Comparison of ENCODE assay signal across 11 cellular contexts in genomic region chr1:162530318-162530984, GRCh38. TPM values are rescaled to one million over a fixed set of nuclear protein-coding genes. Genes with fewer than 3 reads are reported as not detected.
DNase-seq lines count a peak whose midpoint lies in the region; ATAC-seq, FAIRE-seq and TF ChIP-seq lines count a peak whose summit lies in the region.
"Had no signal": no experiment of that assay in that cellular context is flagged by ENCODE, and none has a peak within 500 bp of the region (broad histone marks: within the 10 kb centered on the region; RNA-seq: fewer than 3 reads in every experiment).

No MANE protein-coding gene starts in this region.

- H2BK120ac ChIP-seq in H1 (replicated peaks; ENCODE audit: low read depth, low read length): no peak overlapping the region

- H2AFZ ChIP-seq in H1 (ENCODE audit: low read length) (no peak overlapping the region), osteoblast (ENCODE audit: low read length) (no peak overlapping the region)

- peak; percentile 25 for DNase-seq in GM12892 (ENCODE audit: insufficient read length)
- DNase-seq in H1 (ENCODE audit: low read depth in 1 of 2, low spot score in 2 of 2): peak; percentile 43 to 56
- DNase-seq in NCI-H1105 treated with DMSO at 0.1 percent for 48 hours (lab: John Stamatoyannopoulos, UW): no peak
- no peak for DNase-seq in osteoblast (ENCODE audit: insufficient read length, low spot score, missing footprints)
- no peak for DNase-seq in NCI-H2227 (lab: John Stamatoyannopoulos, UW; ENCODE audit: unreplicated experiment)
- no peak for DNase-seq in heart right ventricle
- DNase-seq: activated CD8-positive, alpha-beta memory T cell treated with anti-CD3 and anti-CD28 coated beads, Interleukin-2, amount 50 U/mL, for 48 hours; NCI-H1092 treated with DMSO at 0.1 percent for 48 hours; retina had no signal

- H3K79me1 ChIP-seq in H1 (ENCODE audit: low read depth, low read length): no peaks in the 10 kb centered on the region

- H3K18ac ChIP-seq in H1 (ENCODE audit: extremely low read depth, low read length): no peak overlapping the region; the same call in 1 of the 2 replicates

- H3K79me2 ChIP-seq in H1 (ENCODE audit: control insufficient read depth in 1 of 2, insufficient read depth in 2 of 2, low read length in 2 of 2) (no peaks in the 10 kb centered on the region), osteoblast (ENCODE audit: insufficient read depth, low read length) (peaks cover 7% of the 10 kb centered on the region)

- TF ChIP-seq RAD21 in H1 (IDR thresholded peaks at IDR 0.05 in 1 of 2, conservative IDR thresholded peaks at IDR 0.05 in 1 of 2; ENCODE audit: low read depth in 2 of 2, low read length in 2 of 2): no peak

- POLR2A ChIA-PET in H1 (lab: Charles Lee; ENCODE audit: partially characterized antibody): interaction anchor here (1.4 kb wide), 1 partner anchor 9 kb away, joined by 4 read pairs; no protein-coding TSS in a partner anchor

- peaks cover 0 to 2% of the 10 kb centered on the region in 2 experiments for H4K20me1 ChIP-seq in H1 (replicated peaks in 1 of 2; ENCODE audit: control insufficient read depth in 1 of 2, insufficient read depth in 2 of 2, low read length in 2 of 2)
- no peaks in the 10 kb centered on the region for H4K20me1 ChIP-seq in osteoblast (ENCODE audit: insufficient read depth, low read length)

- ATAC-seq in GM21526 (IDR thresholded peaks at IDR 0.05; ENCODE audit: low FRiP score, unreplicated experiment) (peak; percentile 98), HG03442 (IDR thresholded peaks at IDR 0.05; ENCODE audit: unreplicated experiment) (peak; percentile 89), heart right ventricle (no peak)

- no peak for TF ChIP-seq CTCF in H1 (IDR thresholded peaks at IDR 0.05; ENCODE audit: control extremely low read depth in 1 of 3, insufficient read depth in 1 of 3, low read depth in 1 of 3, low read length in 3 of 3)
- TF ChIP-seq CTCF in osteoblast (IDR thresholded peaks at IDR 0.05; ENCODE audit: extremely low read depth, low read depth, low read length): no peak
- TF ChIP-seq CTCF in heart right ventricle (IDR thresholded peaks at IDR 0.05): no peak

- H3K27ac ChIP-seq in H1 (ENCODE audit: low read depth, low read length) (no peak overlapping the region), osteoblast (ENCODE audit: low read depth, low read length) (no peak overlapping the region), heart right ventricle (no peak overlapping the region)

- peak; percentile 87 for FAIRE-seq in GM12892 (lab: Jason Lieb, UNC)
- FAIRE-seq in H1 (lab: Jason Lieb, UNC): peak; percentile 63

- H2AK5ac ChIP-seq in H1 (ENCODE audit: low read depth, low read length): no peak overlapping the region

- H4K5ac ChIP-seq in H1 (ENCODE audit: insufficient read length, low read depth, low read length): peak overlapping the region; percentile 7

- H3K9ac ChIP-seq in H1 (replicated peaks in 1 of 4; ENCODE audit: extremely low read depth in 1 of 4, low read depth in 3 of 4, low read length in 3 of 4): no peak overlapping the region

- no peak for TF ChIP-seq POLR2A in GM12892 (IDR thresholded peaks at IDR 0.05; ENCODE audit: low read depth, low read length)
- TF ChIP-seq POLR2A in H1 (IDR thresholded peaks at IDR 0.05; ENCODE audit: control extremely low read depth in 1 of 2, low read depth in 2 of 2, low read length in 2 of 2): 0 out of 3 replicates have a peak, but pooled peaks of 1 of the 2 experiments have one; percentile 19

- H3K4me3 ChIP-seq in H1 (ENCODE audit: extremely low read depth in 1 of 4, insufficient read depth in 2 of 4, low read depth in 3 of 4, low read length in 4 of 4) (no peak overlapping the region), osteoblast (ENCODE audit: insufficient read depth, low read length) (no peak overlapping the region), heart right ventricle (no peak overlapping the region)

- H3K23ac ChIP-seq in H1 (ENCODE audit: insufficient read length): no peak overlapping the region

- H3K4me1 ChIP-seq in H1 (replicated peaks in 1 of 4; ENCODE audit: control insufficient read depth in 3 of 4, insufficient read depth in 4 of 4, low read length in 3 of 4) (peaks cover 0 to 9% (median 5%) of the 10 kb centered on the region in 4 experiments; a peak in 3 of 7 replicates), osteoblast (ENCODE audit: insufficient read depth, low read length) (no peaks in the 10 kb centered on the region), heart right ventricle (peaks cover 0 to 10% (median 0%) of the 10 kb centered on the region in 9 donors)

- H3K4me2 ChIP-seq in H1 (ENCODE audit: insufficient read depth in 1 of 2, low read depth in 2 of 2, low read length in 2 of 2) (peak overlapping the region in 1 of 2 experiments; percentile 30; a peak in 2 of 4 replicates), osteoblast (ENCODE audit: insufficient read depth, low read length) (no peak overlapping the region)

- H2BK12ac ChIP-seq in H1 (ENCODE audit: low read depth, low read length): no peak overlapping the region

- no peak overlapping the region for H2BK5ac ChIP-seq in H1 (ENCODE audit: low read depth, low read length)

- no peak overlapping the region for H3K14ac ChIP-seq in H1 (ENCODE audit: insufficient read length)

- no peak overlapping the region for H2BK20ac ChIP-seq in H1 (ENCODE audit: low read length)

- 33% methylated on average over 7 of the region's 7 CpGs; no CpG with 5 or more reads in 1 of the 2 experiments for WGBS in H1 (ENCODE audit: extremely low coverage in 1 of 2, insufficient coverage in 1 of 2, insufficient read length in 1 of 2, insufficient replicate concordance in 2 of 2, low coverage in 1 of 2, low lambda C conversion rate in 2 of 2, missing lambda C conversion rate in 1 of 2), 2 experiments
- WGBS in heart right ventricle, 2 donors: 79 to 84% methylated on average over 7 of the region's 7 CpGs

- no peak overlapping the region for H4K91ac ChIP-seq in H1 (replicated peaks; ENCODE audit: insufficient read length, low read length)

- CTCF ChIA-PET in H1 (lab: Charles Lee; ENCODE audit: partially characterized antibody): interaction anchor here (0.9 kb wide), 1 partner anchor 9 kb away, joined by 3 read pairs; no protein-coding TSS in a partner anchor

- H3K36me3 ChIP-seq in H1 (ENCODE audit: control insufficient read depth in 2 of 4, insufficient read depth in 4 of 4, low read length in 3 of 4) (peaks cover 0 to 7% (median 0%) of the 10 kb centered on the region in 4 experiments; a peak in 1 of 8 replicates), osteoblast (ENCODE audit: insufficient read depth, low read length) (peaks cover 3% of the 10 kb centered on the region), heart right ventricle (peaks cover 0 to 47% (median 2%) of the 10 kb centered on the region in 9 donors)

- H3K9me3 ChIP-seq in H1 (ENCODE audit: insufficient read depth in 2 of 2, low read depth in 1 of 2, low read length in 1 of 2): no peaks in the 10 kb centered on the region
- H3K9me3 ChIP-seq in osteoblast (ENCODE audit: low read depth, low read length): no peaks in the 10 kb centered on the region
- no peaks in the 10 kb centered on the region for H3K9me3 ChIP-seq in heart right ventricle

- no peak overlapping the region for H2BK15ac ChIP-seq in H1 (ENCODE audit: low read length)

- intact Hi-C loops in heart right ventricle (cut with DNase I): no loop called here

- H3K23me2 ChIP-seq in H1 (ENCODE audit: low read depth, low read length): no peaks in the 10 kb centered on the region

- H3K27me3 ChIP-seq in H1 (replicated peaks in 1 of 4; ENCODE audit: control insufficient read depth in 3 of 4, extremely low read depth in 1 of 4, insufficient read depth in 3 of 4, low read length in 3 of 4): no peaks in the 10 kb centered on the region
- no peaks in the 10 kb centered on the region for H3K27me3 ChIP-seq in osteoblast (ENCODE audit: insufficient read depth, low read length)
- H3K27me3 ChIP-seq in heart right ventricle: no peaks in the 10 kb centered on the region

- H4K8ac ChIP-seq in H1 (ENCODE audit: extremely low read depth, insufficient read depth, low read length): no peak overlapping the region

- no peak overlapping the region for H3K56ac ChIP-seq in H1 (replicated peaks; ENCODE audit: insufficient read length, low read depth, low read length)

- no peak for TF ChIP-seq EP300 in H1 (IDR thresholded peaks at IDR 0.05; ENCODE audit: borderline replicate concordance in 1 of 2, low read depth in 2 of 2, low read length in 2 of 2)

- no peak overlapping the region for H3K4ac ChIP-seq in H1 (replicated peaks; ENCODE audit: insufficient read length, low read depth, low read length)

TF ChIP-seq in H1, 55 proteins besides CTCF, POLR2A, EP300 and RAD21:
- TF ChIP-seq TAF1 (IDR thresholded peaks at IDR 0.05; ENCODE audit: low read depth, low read length): 0 out of 2 replicates have a peak, but pooled peaks have one; percentile 39
- TF ChIP-seq CHD2 (IDR thresholded peaks at IDR 0.05; ENCODE audit: low read length): no peak

RNA-seq across cellular contexts. Expression of gene UAP1, which starts 31.1 kb away (rescaled TPM):
- 24.8 TPM for polyA plus RNA-seq in GM12892 (2012; ENCODE audit: missing spikeins)
- 30.2 and 32.9 TPM in 2 replicates for total RNA-seq in H1 (2021; fragmentation: NEBNext Ultra II Directional; extraction: Animal tissue kit (Norgen Biotek cat#: 25700))
- polyA plus RNA-seq in H1 (2011; rRNA removed) (5.1 and 9.4 TPM in 2 replicates), heart right ventricle (10 to 100 TPM; 28.3 to 32.6 TPM)
- polyA plus RNA-seq in H1 (2011; cell fraction: cytosol; rRNA removed): 12.2 TPM
- 5.2 TPM for polyA plus RNA-seq in H1 (2011; cell fraction: nucleus; rRNA removed)
- polyA plus RNA-seq in H1 (2012, experiment 1 of 2): 16.8 to 26.0 TPM (median 19.3 TPM) in 4 replicates
- 2.4 TPM for polyA plus RNA-seq in H1 (2012, experiment 2 of 2)
- polyA plus RNA-seq in H1 (2013, experiment 1 of 2): 16.5 TPM
- 16.9 TPM for polyA plus RNA-seq in H1 (2013, experiment 2 of 2)
- 14.1 and 18.0 TPM in 2 replicates for polyA minus RNA-seq in H1 (2011; rRNA and poly(A)+ RNA removed)
- polyA minus RNA-seq in H1 (2011; cell fraction: cytosol; rRNA and poly(A)+ RNA removed): 9.5 TPM
- polyA minus RNA-seq in H1 (2011; cell fraction: nucleus; rRNA and poly(A)+ RNA removed): 14.3 TPM
- total RNA-seq in osteoblast (113 and 141 TPM in 2 replicates), heart right ventricle (10 to 100 TPM; 14.6 to 48.6 (median 19.0) TPM)

RNA-seq across cellular contexts. Expression of gene UHMK1, which starts 32.8 kb away (rescaled TPM):
- polyA plus RNA-seq in GM12892 (2012; ENCODE audit: missing spikeins): 37.3 TPM
- total RNA-seq in H1 (2021; fragmentation: NEBNext Ultra II Directional; extraction: Animal tissue kit (Norgen Biotek cat#: 25700)): 15.0 and 16.1 TPM in 2 replicates
- polyA plus RNA-seq in H1 (2011; rRNA removed) (3.1 and 4.6 TPM in 2 replicates), heart right ventricle (1 to 10 TPM; 6.7 to 8.5 TPM)
- 6.6 TPM for polyA plus RNA-seq in H1 (2011; cell fraction: cytosol; rRNA removed)
- polyA plus RNA-seq in H1 (2011; cell fraction: nucleus; rRNA removed): 3.2 TPM
- 3.0 to 8.9 TPM (median 4.7 TPM) in 4 replicates for polyA plus RNA-seq in H1 (2012, experiment 1 of 2)
- polyA plus RNA-seq in H1 (2012, experiment 2 of 2): 0.80 TPM
- 8.4 TPM for polyA plus RNA-seq in H1 (2013, experiment 1 of 2)
- polyA plus RNA-seq in H1 (2013, experiment 2 of 2): 7.5 TPM
- 15.9 and 21.7 TPM in 2 replicates for polyA minus RNA-seq in H1 (2011; rRNA and poly(A)+ RNA removed)
- polyA minus RNA-seq in H1 (2011; cell fraction: cytosol; rRNA and poly(A)+ RNA removed): 9.2 TPM
- 18.5 TPM for polyA minus RNA-seq in H1 (2011; cell fraction: nucleus; rRNA and poly(A)+ RNA removed)
- total RNA-seq in osteoblast (43.9 and 51.4 TPM in 2 replicates), heart right ventricle (10 to 100 TPM; 16.9 to 30.6 (median 21.0) TPM)

Comparison
In these comparisons a context has a peak if more than half of its experiments do, and no peak if none do; other contexts are left out.
1. DNase-seq: peak in GM12892 (single experiment) and H1 (2 of 2); none in NCI-H1105 treated with DMSO at 0.1 percent for 48 hours (single experiment), osteoblast (single experiment), NCI-H2227 (single experiment) and heart right ventricle (0 of 2).
2. ATAC-seq: peak in GM21526 (single experiment) and HG03442 (single experiment); none in heart right ventricle (0 of 8).